ENCODE assay signal across 30 cellular contexts in the genomic region with DNA sequence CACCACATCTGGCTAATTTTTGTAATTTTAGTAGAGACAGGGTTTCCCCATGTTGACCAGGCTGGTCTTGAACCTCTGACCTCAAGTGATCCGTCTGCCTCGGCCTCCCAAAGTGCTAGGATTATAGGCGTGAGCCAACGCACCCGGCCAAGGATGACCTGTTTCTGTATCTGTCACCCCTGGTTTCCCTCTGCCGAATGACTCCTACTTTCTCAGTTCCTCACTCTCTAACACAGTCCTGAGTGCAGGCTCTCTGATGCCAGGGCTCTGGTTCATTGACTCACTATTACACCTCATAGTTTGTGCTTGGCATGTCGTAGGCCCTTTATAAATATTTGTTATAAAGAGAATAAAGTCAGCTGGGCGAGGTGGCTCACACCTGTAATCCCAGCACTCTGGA.
"Had no signal": no experiment of that assay in that cellular context is flagged by ENCODE, and none has a peak within 500 bp of the region (broad histone marks: within the 10 kb centered on the region; RNA-seq: fewer than 3 reads in every experiment).

No MANE protein-coding gene starts in this region.

- H3K4me3 ChIP-seq: coronary artery, ovary, skin epidermis, suprapubic skin, tibial artery, upper lobe of right lung had no signal

- H3K4me1 Mint-ChIP-seq: activated CD4-positive, alpha-beta T cell treated with anti-CD3 and anti-CD28 coated beads for 36 hours; mesothelial cell of epicardium; naive B cell had no signal

- ATAC-seq: activated CD4-positive, alpha-beta T cell treated with anti-CD3 and anti-CD28 coated beads for 36 hours; effector memory CD8-positive, alpha-beta T cell; left cardiac atrium; sciatic nerve; upper lobe of right lung had no signal

- H3K4me3 Mint-ChIP-seq: activated CD4-positive, alpha-beta T cell treated with anti-CD3 and anti-CD28 coated beads for 36 hours; activated T-cell treated with anti-CD3 and anti-CD28 coated beads, Interleukin-2, amount 50 U/mL, for 24 hours; effector memory CD8-positive, alpha-beta T cell; mesothelial cell of epicardium; nephron progenitor cell; T-helper 2 cell treated with Interferon-gamma antibody and Interleukin-4, amounts not matched to agents 5 μg/mL and 100 μg/mL, for 36 hours had no signal

- DNase-seq: activated CD4-positive, alpha-beta T cell treated with anti-CD3 and anti-CD28 coated beads for 36 hours; activated CD4-positive, alpha-beta T cell treated with anti-CD3 and anti-CD28 coated beads, Interleukin-2, amount 50 U/mL, for 4 hours; activated CD4-positive, CD25-positive, alpha-beta regulatory T cell; activated CD8-positive, alpha-beta memory T cell treated with anti-CD3 and anti-CD28 coated beads for 24 hours; activated CD8-positive, alpha-beta memory T cell treated with anti-CD3 and anti-CD28 coated beads, Interleukin-2, amount 50 U/mL, for 48 hours; activated gamma-delta T cell; activated naive CD4-positive, alpha-beta T cell treated with anti-CD3 and anti-CD28 coated beads, Interleukin-2, amount 50 U/mL, for 16 hours; activated T-cell treated with anti-CD3 and anti-CD28 coated beads, Interleukin-2, amount 50 U/mL, for 24 hours; amniotic stem cell; brain microvascular endothelial cell; effector memory CD8-positive, alpha-beta T cell; erythroblast; head of caudate nucleus; hippocampal formation; left cardiac atrium; mammary epithelial cell; naive B cell; nephron progenitor cell; ovary; stimulated activated CD4-positive, alpha-beta T cell treated with anti-CD3 and anti-CD28 coated beads, Interleukin-4, amount 100 ng/mL, for 24 hours; stimulated activated naive CD4-positive, alpha-beta T cell; tibial artery; upper lobe of right lung had no signal

- H3K27ac Mint-ChIP-seq: activated CD4-positive, alpha-beta T cell treated with anti-CD3 and anti-CD28 coated beads for 36 hours; activated T-cell treated with anti-CD3 and anti-CD28 coated beads, Interleukin-2, amount 50 U/mL, for 24 hours; effector memory CD8-positive, alpha-beta T cell; mesothelial cell of epicardium; naive B cell; nephron progenitor cell; progenitor cell of endocrine pancreas; T-helper 2 cell treated with Interferon-gamma antibody and Interleukin-4, amounts not matched to agents 5 μg/mL and 100 μg/mL, for 36 hours had no signal

- H3K9me3 Mint-ChIP-seq: activated T-cell treated with anti-CD3 and anti-CD28 coated beads, Interleukin-2, amount 50 U/mL, for 24 hours; effector memory CD8-positive, alpha-beta T cell; T-helper 2 cell treated with Interferon-gamma antibody and Interleukin-4, amounts not matched to agents 5 μg/mL and 100 μg/mL, for 36 hours had no signal

- H3K27me3 Mint-ChIP-seq: activated T-cell treated with anti-CD3 and anti-CD28 coated beads, Interleukin-2, amount 50 U/mL, for 24 hours; progenitor cell of endocrine pancreas had no signal
